Comparison of ENCODE assay signal across 26 cellular contexts in genomic region chr3:81416812-81417211, GRCh38.
"Had no signal": no experiment of that assay in that cellular context is flagged by ENCODE, and none has a peak within 500 bp of the region (broad histone marks: within the 10 kb centered on the region; RNA-seq: fewer than 3 reads in every experiment).

No MANE protein-coding gene starts in this region.

- H3K9me3 ChIP-seq: adrenal gland, body of pancreas, colonic mucosa, esophagus squamous epithelium, gastroesophageal sphincter had no signal

- H3K4me3 ChIP-seq: adrenal gland, body of pancreas, colonic mucosa, esophagus squamous epithelium, gastroesophageal sphincter had no signal

- H3K27me3 ChIP-seq: adrenal gland, body of pancreas, colonic mucosa, esophagus squamous epithelium, gastroesophageal sphincter had no signal

- DNase-seq: activated CD4-positive, alpha-beta memory T cell treated with anti-CD3 and anti-CD28 coated beads for 36 hours; activated CD4-positive, alpha-beta T cell treated with anti-CD3 and anti-CD28 coated beads for 36 hours; activated CD4-positive, alpha-beta T cell treated with anti-CD3 and anti-CD28 coated beads, Interleukin-2, amount 10 ng/mL, durations not matched to agents 24 days and 14 days; activated CD4-positive, CD25-positive, alpha-beta regulatory T cell; activated CD4-positive, CD25-positive, alpha-beta regulatory T cell treated with anti-CD3 and anti-CD28 coated beads, Interleukin-2, amount 50 U/mL, for 72 hours; activated CD8-positive, alpha-beta memory T cell treated with anti-CD3 and anti-CD28 coated beads, Interleukin-2, amount 10 ng/mL, durations not matched to agents 7 days and 5 days; activated CD8-positive, alpha-beta memory T cell treated with anti-CD3 and anti-CD28 coated beads, Interleukin-2, amount 50 U/mL, for 4 hours; activated CD8-positive, alpha-beta T cell treated with anti-CD3 and anti-CD28 coated beads, Interleukin-2, amount 10 ng/mL, durations not matched to agents 7 days and 5 days; activated effector memory CD4-positive, alpha-beta T cell treated with anti-CD3 and anti-CD28 coated beads, Interleukin-2, amount 50 U/mL, for 16 hours; activated naive CD4-positive, alpha-beta T cell treated with anti-CD3 and anti-CD28 coated beads for 36 hours; activated naive CD8-positive, alpha-beta T cell treated with anti-CD3 and anti-CD28 coated beads for 36 hours; activated naive CD8-positive, alpha-beta T cell treated with anti-CD3 and anti-CD28 coated beads, Interleukin-2, amount 50 U/mL, for 24 hours; activated T-cell treated with anti-CD3 and anti-CD28 coated beads, Interleukin-2, amount 50 U/mL, for 1 hour; activated T-cell treated with anti-CD3 and anti-CD28 coated beads, Interleukin-2, amount 50 U/mL, for 48 hours; adrenal gland; amygdala; aorta; body of pancreas; caudate nucleus; colonic mucosa; effector CD8-positive, alpha-beta T cell; esophagus squamous epithelium; foreskin melanocyte; T-helper 2 cell had no signal

- H3K27ac ChIP-seq: adrenal gland, body of pancreas, colonic mucosa, epithelial cell of prostate, esophagus squamous epithelium, gastroesophageal sphincter had no signal

- H3K36me3 ChIP-seq: adrenal gland, colonic mucosa, esophagus squamous epithelium, gastroesophageal sphincter had no signal

- ATAC-seq: activated CD4-positive, alpha-beta T cell treated with anti-CD3 and anti-CD28 coated beads for 36 hours; activated CD8-positive, alpha-beta memory T cell treated with anti-CD3 and anti-CD28 coated beads, Interleukin-2, amount 10 ng/mL, durations not matched to agents 7 days and 5 days; activated CD8-positive, alpha-beta T cell treated with anti-CD3 and anti-CD28 coated beads, Interleukin-2, amount 10 ng/mL, durations not matched to agents 7 days and 5 days; activated naive CD8-positive, alpha-beta T cell treated with anti-CD3 and anti-CD28 coated beads, Interleukin-2, amount 50 U/mL, for 24 hours; body of pancreas; gastroesophageal sphincter had no signal
